Comparison of ENCODE assay signal across 10 cellular contexts in genomic region chr11:68373189-68373809, GRCh38.
A peak's percentile ranks its signal among the peaks of the same experiment; 100 is the strongest.
DNase-seq lines count a peak whose midpoint lies in the region; ATAC-seq, FAIRE-seq and TF ChIP-seq lines count a peak whose summit lies in the region.
"Had no signal": no experiment of that assay in that cellular context is flagged by ENCODE, and none has a peak within 500 bp of the region (broad histone marks: within the 10 kb centered on the region; RNA-seq: fewer than 3 reads in every experiment).

No MANE protein-coding gene starts in this region.

- no peaks in the 10 kb centered on the region for H3K27me3 Mint-ChIP-seq in brain

- H3K4me2 ChIP-seq in GM23248 (ENCODE audit: unreplicated experiment) (peak overlapping the region; percentile 69), HepG2 (ENCODE audit: low read depth, low read length) (peak overlapping the region; percentile 52)

- TF ChIP-seq POLR2A in HepG2 (IDR thresholded peaks at IDR 0.05; ENCODE audit: insufficient read depth in 1 of 2, low read depth in 2 of 2, low read length in 2 of 2), result no peak

- H3K9me3 Mint-ChIP-seq in brain, result no peaks in the 10 kb centered on the region

- intact Hi-C loops in HepG2 (cut with micrococcal nuclease; ENCODE audit: unreplicated experiment), result loop anchor here (5.0 kb wide), 1 partner anchor 56 kb away; no protein-coding TSS in a partner anchor

- H3K9ac ChIP-seq in GM23248 (peak overlapping the region; percentile 71), HepG2 (ENCODE audit: insufficient read depth, low read depth, low read length) (no peak overlapping the region; the same call in 1 of the 2 replicates), subcutaneous abdominal adipose tissue (ENCODE audit: low read length in 5 of 5) (peak overlapping the region; percentile 20 to 75 (median 59))

- H4K20me1 ChIP-seq in GM23248 (ENCODE audit: insufficient read depth), result no peaks in the 10 kb centered on the region
- peaks cover 54% of the 10 kb centered on the region for H4K20me1 ChIP-seq in HepG2 (ENCODE audit: insufficient read depth, low read length)

- H3K4me1 ChIP-seq in GM23248 (ENCODE audit: insufficient read depth) (peaks cover 15% of the 10 kb centered on the region), HepG2 (ENCODE audit: insufficient read depth, low read length) (peaks cover 40% of the 10 kb centered on the region), subcutaneous abdominal adipose tissue (ENCODE audit: control insufficient read depth in 5 of 5, insufficient read depth in 5 of 5, low read length in 5 of 5) (peaks cover 29 to 86% (median 84%) of the 10 kb centered on the region in 5 donors)

- no peak for FAIRE-seq in HepG2 (lab: Jason Lieb, UNC)

- ATAC-seq in HepG2 (peak; percentile 49), HG03521 (IDR thresholded peaks at IDR 0.05; ENCODE audit: unreplicated experiment) (no peak)

- peak overlapping the region; percentile 62 to 78 (median 69) for H3K4me3 Mint-ChIP-seq in brain

- H2AFZ ChIP-seq in GM23248 (peak overlapping the region; percentile 91), HepG2 (ENCODE audit: low read length) (no peak overlapping the region)

- POLR2A ChIA-PET in HepG2 (lab: Yijun Ruan, JAX), result interaction anchor here (1.0 to 1.9 kb wide), 5 partner anchors 9 to 75 kb away, joined by 3 to 15 read pairs (median 5); no protein-coding TSS in a partner anchor

- H3K4me3 ChIP-seq in GM23248 (peak overlapping the region; percentile 25; the same call in 1 of the 2 replicates), HepG2 (replicated peaks in 1 of 3; ENCODE audit: insufficient read depth in 1 of 3, low read depth in 2 of 3, low read length in 3 of 3) (peak overlapping the region in 1 of 3 experiments; percentile 26; a peak in 1 of 6 replicates), subcutaneous abdominal adipose tissue (ENCODE audit: low read depth in 1 of 5, low read length in 5 of 5) (peak overlapping the region in 2 of 5 donors; percentile 16 to 50)

- H3K36me3 Mint-ChIP-seq in brain, result peaks cover 25% of the 10 kb centered on the region

- CTCF ChIA-PET in HepG2 (lab: Yijun Ruan, JAX; ENCODE audit: low intra/inter-chr PET ratio, low total read pairs), result no interaction called here

- H3K27me3 ChIP-seq in GM23248 (replicated peaks; ENCODE audit: insufficient read depth), result no peaks in the 10 kb centered on the region
- no peaks in the 10 kb centered on the region for H3K27me3 ChIP-seq in HepG2 (ENCODE audit: control insufficient read depth in 1 of 2, insufficient read depth in 2 of 2, low read length in 2 of 2)
- H3K27me3 ChIP-seq in subcutaneous abdominal adipose tissue (ENCODE audit: control insufficient read depth in 5 of 5, insufficient read depth in 4 of 5, low read length in 5 of 5), result no peaks in the 10 kb centered on the region

- H3K9me3 ChIP-seq in GM23248 (ENCODE audit: low read depth) (no peaks in the 10 kb centered on the region), HepG2 (ENCODE audit: low read length) (no peaks in the 10 kb centered on the region), subcutaneous abdominal adipose tissue (ENCODE audit: control insufficient read depth in 5 of 5, low read length in 5 of 5) (no peaks in the 10 kb centered on the region)

- H3K79me2 ChIP-seq in GM23248 (ENCODE audit: insufficient read depth), result no peaks in the 10 kb centered on the region
- peaks cover 20% of the 10 kb centered on the region for H3K79me2 ChIP-seq in HepG2 (ENCODE audit: insufficient read depth, low read length)

- peaks cover 65% of the 10 kb centered on the region for H3K4me1 Mint-ChIP-seq in brain

- no peak for TF ChIP-seq RAD21 in HepG2 (CRISPR knock-in tag; IDR thresholded peaks at IDR 0.05)

- H3F3A ChIP-seq in GM23248 (ENCODE audit: insufficient read depth), result no peaks in the 10 kb centered on the region

- H3K36me3 ChIP-seq in GM23248 (ENCODE audit: low read depth) (no peaks in the 10 kb centered on the region), HepG2 (replicated peaks in 1 of 2; ENCODE audit: control insufficient read depth in 1 of 2, insufficient read depth in 2 of 2, low read length in 2 of 2) (peaks cover 18 to 53% of the 10 kb centered on the region in 2 experiments; a peak in 4 of 5 replicates), subcutaneous abdominal adipose tissue (ENCODE audit: control insufficient read depth in 5 of 5, insufficient read depth in 5 of 5, low read length in 5 of 5) (peaks cover 0 to 10% (median 6%) of the 10 kb centered on the region in 5 donors)

- TF ChIP-seq CTCF in brain (conservative IDR thresholded peaks at IDR 0.05), result no peak
- TF ChIP-seq CTCF in HepG2 (CRISPR knock-in tag; IDR thresholded peaks at IDR 0.05), result no peak

- 56 to 61% methylated on average over 16 to 21 of the region's 22 CpGs for WGBS in GM23248 (ENCODE audit: low coverage in 1 of 2, low lambda C conversion rate in 2 of 2, missing lambda C conversion rate in 2 of 2), 2 experiments
- whole genome bisulfite sequencing in HepG2 (ENCODE audit: low lambda C conversion rate), result 78% methylated on average over 9 of the region's 22 CpGs

- in situ Hi-C loops in GM23248 (cut with MboI) (no loop called here), HepG2 (cut with HindIII; ENCODE audit: extremely low pct_ligation_motif_present, low pct_unique_long_range_greater_than_20kb) (no loop called here)

- DNase-seq in GM23248 (peak; percentile 68), HepG2 (ENCODE audit: low spot score) (no peak), OCI-M1 (lab: John Stamatoyannopoulos, UW) (no peak), A172 (ENCODE audit: low spot score) (no peak), germinal center (ENCODE audit: low spot score) (no peak)
- DNase-seq: activated CD4-positive, alpha-beta T cell treated with anti-CD3 and anti-CD28 coated beads for 4 hours; mammary epithelial cell had no signal

- peak overlapping the region; percentile 89 to 99 (median 90) for H3K27ac Mint-ChIP-seq in brain

- TF ChIP-seq EP300 in HepG2 (IDR thresholded peaks at IDR 0.05; ENCODE audit: low read depth in 2 of 2, low read length in 2 of 2) (no peak), HepG2 (CRISPR knock-in tag; IDR thresholded peaks at IDR 0.05; ENCODE audit: borderline replicate concordance) (no peak)

- no TSS peak for BruUV-seq in HepG2 (replicated peaks; lab: Mats Ljungman, UMichigan)

- H3K27ac ChIP-seq in GM23248 (no peak overlapping the region), HepG2 (ENCODE audit: extremely low read length, insufficient read depth, low read length) (peak overlapping the region; percentile 61), subcutaneous abdominal adipose tissue (ENCODE audit: low read depth, low read length) (peak overlapping the region; percentile 98)

- no peaks in the 10 kb centered on the region for H3K9me2 ChIP-seq in GM23248 (ENCODE audit: insufficient read depth)

TF ChIP-seq in HepG2, 621 proteins besides CTCF, POLR2A, EP300 and RAD21 (continues in another document):
- TF ChIP-seq GATAD1 (CRISPR knock-in tag; IDR thresholded peaks at IDR 0.05), result no peak
- TF ChIP-seq, protein P1, sequence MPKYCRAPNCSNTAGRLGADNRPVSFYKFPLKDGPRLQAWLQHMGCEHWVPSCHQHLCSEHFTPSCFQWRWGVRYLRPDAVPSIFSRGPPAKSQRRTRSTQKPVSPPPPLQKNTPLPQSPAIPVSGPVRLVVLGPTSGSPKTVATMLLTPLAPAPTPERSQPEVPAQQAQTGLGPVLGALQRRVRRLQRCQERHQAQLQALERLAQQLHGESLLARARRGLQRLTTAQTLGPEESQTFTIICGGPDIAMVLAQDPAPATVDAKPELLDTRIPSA (CRISPR knock-in tag; IDR thresholded peaks at IDR 0.05; ENCODE audit: borderline replicate concordance), result 0 out of 2 replicates have a peak, but pooled peaks have one; percentile 31
- TF ChIP-seq ZBTB4 (CRISPR knock-in tag; IDR thresholded peaks at IDR 0.05; ENCODE audit: borderline replicate concordance), result peak; percentile 18; the same call in 1 of the 2 replicates
- TF ChIP-seq RBM22 (optimal IDR thresholded peaks at IDR 0.05; ENCODE audit: low read length), result no peak
- peak; percentile 51; the same call in 1 of the 2 replicates for TF ChIP-seq ZBTB33 (CRISPR knock-in tag; IDR thresholded peaks at IDR 0.05)
